2 cellular contexts compared by ENCODE assay signal in genomic region chr2:230758566-230759480, GRCh38.
A peak's percentile ranks its signal among the peaks of the same experiment; 100 is the strongest.
TF ChIP-seq lines count a peak whose summit lies in the region.

No MANE protein-coding gene starts in this region.

TF ChIP-seq in HEK293, 187 proteins besides CTCF, POLR2A, EP300 and RAD21:
- peak; percentile 40 for TF ChIP-seq PRDM10 (tag by site-specific recombination; IDR thresholded peaks at IDR 0.05)
- no peak for TF ChIP-seq ZNF777 (tag by site-specific recombination; IDR thresholded peaks at IDR 0.05; ENCODE audit: borderline replicate concordance)
- TF ChIP-seq ZNF701 (tag by site-specific recombination; IDR thresholded peaks at IDR 0.05) = no peak

TF ChIP-seq in HepG2, 621 proteins besides CTCF, POLR2A, EP300 and RAD21 (continued from another document):
- TF ChIP-seq ATF4 (CRISPR knock-in tag; IDR thresholded peaks at IDR 0.05) = 0 out of 4 replicates have a peak, but pooled peaks of 1 of the 2 experiments have one; percentile 19
- peak; percentile 28; the same call in 1 of the 2 replicates for TF ChIP-seq CEBPB (IDR thresholded peaks at IDR 0.05; ENCODE audit: borderline replicate concordance, low read depth, low read length)
- TF ChIP-seq ATF7 (IDR thresholded peaks at IDR 0.05) = peak; percentile 43; the same call in 1 of the 2 replicates
- TF ChIP-seq ATF7 (CRISPR knock-in tag; IDR thresholded peaks at IDR 0.05) = no peak
